In genomic region chr12:112716099-112717093, GRCh38 we compare ENCODE assay signal across 10 cellular contexts.
DNase-seq lines count a peak whose midpoint lies in the region; ATAC-seq and TF ChIP-seq lines count a peak whose summit lies in the region.
"Had no signal": no experiment of that assay in that cellular context is flagged by ENCODE, and none has a peak within 500 bp of the region (broad histone marks: within the 10 kb centered on the region; RNA-seq: fewer than 3 reads in every experiment).

No MANE protein-coding gene starts in this region.

- no peak overlapping the region for H3K4me3 Mint-ChIP-seq in H9
- H3K4me3 Mint-ChIP-seq: activated T-cell treated with anti-CD3 and anti-CD28 coated beads, Interleukin-2, amount 50 U/mL, for 72 hours; nephron had no signal

- no peak overlapping the region for H3K9ac ChIP-seq in H9 (ENCODE audit: extremely low read depth, insufficient read length, low read length)

- WGBS in H9 (ENCODE audit: extremely low coverage, insufficient read length, low lambda C conversion rate) = no CpG with 5 or more reads among the region's 11 CpGs
- no CpG with 5 or more reads among the region's 11 CpGs for WGBS in iPS DF 6.9 (ENCODE audit: insufficient coverage, insufficient read length)

- H3T11ph ChIP-seq in H9 (ENCODE audit: low read length) = no peak overlapping the region

- H2BK20ac ChIP-seq in H9 (ENCODE audit: low read depth, low read length, poor library complexity, severe bottlenecking) = no peak overlapping the region

- no peak overlapping the region for H2BK120ac ChIP-seq in H9 (ENCODE audit: low read depth, low read length, poor library complexity, severe bottlenecking)

- peak overlapping the region; percentile 53 for H2AFZ ChIP-seq in H9 (ENCODE audit: low read length)

- intact Hi-C loops in posterior vena cava (cut with DNase I) = no loop called here

- H3K36me3 Mint-ChIP-seq in H9 (ENCODE audit: insufficient read depth in 1 of 3, low read depth in 3 of 3) = no peaks in the 10 kb centered on the region

- H2BK15ac ChIP-seq in H9 (ENCODE audit: low read depth, low read length) = no peak overlapping the region

- ATAC-seq in SK-N-SH treated with all-trans-retinoic acid at 6 μM for 48 hours (peak; percentile 74), HG03135 (IDR thresholded peaks at IDR 0.05; ENCODE audit: unreplicated experiment) (no peak)

- no peak overlapping the region for H4K91ac ChIP-seq in H9 (ENCODE audit: insufficient read length, low read depth, low read length)

- no peak overlapping the region for H3K23ac ChIP-seq in H9 (ENCODE audit: insufficient read length, low read depth, low read length)

- H2BK5ac ChIP-seq in H9 (ENCODE audit: insufficient read length, low read length) = no peak overlapping the region

- no peak overlapping the region for H4K8ac ChIP-seq in H9 (replicated peaks; ENCODE audit: insufficient read length, low read depth, low read length)

- H3K9me3 ChIP-seq in H9 (ENCODE audit: control insufficient read depth, low read depth, low read length) (no peaks in the 10 kb centered on the region), iPS DF 6.9 (ENCODE audit: control insufficient read depth, insufficient read depth, low read length) (no peaks in the 10 kb centered on the region)

- H4K5ac ChIP-seq in H9 (ENCODE audit: insufficient read length, low read depth, low read length) = no peak overlapping the region

- no peak overlapping the region for H2AK5ac ChIP-seq in H9 (ENCODE audit: insufficient read length, low read length)

- DNase-seq in AG08396 (ENCODE audit: low spot score) (peak; percentile 20), H9 (peak; percentile 71), iPS DF 6.9 (ENCODE audit: low read depth, low spot score) (peak; percentile 35), posterior vena cava (ENCODE audit: low spot score) (no peak), KG1 (lab: John Stamatoyannopoulos, UW) (no peak), NOMO-1 treated with DMSO at 0.1 percent for 48 hours (lab: John Stamatoyannopoulos, UW; ENCODE audit: unreplicated experiment) (no peak)
- DNase-seq: activated T-cell treated with anti-CD3 and anti-CD28 coated beads, Interleukin-2, amount 50 U/mL, for 72 hours had no signal

- peaks cover 6 to 9% of the 10 kb centered on the region in 2 experiments for H3K4me1 Mint-ChIP-seq in H9
- H3K4me1 Mint-ChIP-seq: nephron had no signal

- H3K4me1 ChIP-seq in H9 (ENCODE audit: insufficient read depth, low read length) = no peaks in the 10 kb centered on the region
- H3K4me1 ChIP-seq in iPS DF 6.9 (ENCODE audit: control insufficient read depth, insufficient read depth, low read length) = no peaks in the 10 kb centered on the region

- no peaks in the 10 kb centered on the region; a peak in 1 of 5 replicates for H3K9me3 Mint-ChIP-seq in H9
- H3K9me3 Mint-ChIP-seq: activated T-cell treated with anti-CD3 and anti-CD28 coated beads, Interleukin-2, amount 50 U/mL, for 72 hours; nephron had no signal

- H3K27ac ChIP-seq in H9 (ENCODE audit: insufficient read length, low read depth, low read length) (no peak overlapping the region), iPS DF 6.9 (ENCODE audit: low read length) (no peak overlapping the region)

- H3K4me2 ChIP-seq in H9 (ENCODE audit: insufficient read depth, insufficient read length, low read length) = no peak overlapping the region

- H3K27me3 ChIP-seq in H9 (ENCODE audit: insufficient read depth, low read length) (no peaks in the 10 kb centered on the region), iPS DF 6.9 (ENCODE audit: control insufficient read depth, insufficient read depth, low read length) (no peaks in the 10 kb centered on the region)

- H3K79me2 ChIP-seq in H9 (ENCODE audit: insufficient read depth, low read length) = no peaks in the 10 kb centered on the region

- no peak overlapping the region for H3K56ac ChIP-seq in H9 (ENCODE audit: insufficient read length, low read depth, low read length)

- H3K4me3 ChIP-seq in iPS DF 6.9 (ENCODE audit: low read length) = no peak overlapping the region

- H3K4ac ChIP-seq in H9 (ENCODE audit: low read depth, low read length) = no peak overlapping the region

- TF ChIP-seq CTCF in H9 (conservative IDR thresholded peaks at IDR 0.05) = peak; percentile 23; the same call in 1 of the 3 replicates

- no peaks in the 10 kb centered on the region for H3K27me3 Mint-ChIP-seq in H9 (ENCODE audit: low read depth)

- no peaks in the 10 kb centered on the region for H3K23me2 ChIP-seq in H9 (ENCODE audit: insufficient read length, low read depth, low read length, poor library complexity, severe bottlenecking)

- no peak overlapping the region for H3K18ac ChIP-seq in H9 (ENCODE audit: insufficient read length, low read depth, low read length)

- H4K20me1 ChIP-seq in H9 (ENCODE audit: control insufficient read depth, insufficient read depth, insufficient read length) = no peaks in the 10 kb centered on the region

- no peak overlapping the region for H3K14ac ChIP-seq in H9 (ENCODE audit: insufficient read depth, low read length)

- no peak overlapping the region for H3K27ac Mint-ChIP-seq in H9
- H3K27ac Mint-ChIP-seq: activated T-cell treated with anti-CD3 and anti-CD28 coated beads, Interleukin-2, amount 50 U/mL, for 72 hours; nephron had no signal

- H3K79me1 ChIP-seq in H9 (ENCODE audit: insufficient read depth, low read depth, low read length, poor library complexity, severe bottlenecking) = no peaks in the 10 kb centered on the region

- no peaks in the 10 kb centered on the region for H3K36me3 ChIP-seq in iPS DF 6.9 (ENCODE audit: control insufficient read depth, insufficient read depth, low read length)

- no peak overlapping the region for H2BK12ac ChIP-seq in H9 (ENCODE audit: insufficient read length, low read depth, low read length)

TF ChIP-seq in SK-N-SH treated with all-trans-retinoic acid at 6 μM for 48 hours, 23 proteins besides CTCF, POLR2A, EP300 and RAD21 (continues in another document):
- TF ChIP-seq RARB (CRISPR knock-in tag; IDR thresholded peaks at IDR 0.05) (no peak), ZNF70 (CRISPR knock-in tag; IDR thresholded peaks at IDR 0.05) (no peak), TOX (CRISPR knock-in tag; IDR thresholded peaks at IDR 0.05; ENCODE audit: borderline replicate concordance) (no peak), OSR1 (CRISPR knock-in tag; IDR thresholded peaks at IDR 0.05) (no peak), ZNF565 (CRISPR knock-in tag; conservative IDR thresholded peaks at IDR 0.05; ENCODE audit: low read depth) (no peak), PPARA (CRISPR knock-in tag; IDR thresholded peaks at IDR 0.05; ENCODE audit: borderline replicate concordance) (no peak), CSDC2 (CRISPR knock-in tag; IDR thresholded peaks at IDR 0.05) (no peak), TSHZ2 (CRISPR knock-in tag; IDR thresholded peaks at IDR 0.05) (no peak), ZNF8 (CRISPR knock-in tag; IDR thresholded peaks at IDR 0.05) (no peak), BACH2 (CRISPR knock-in tag; IDR thresholded peaks at IDR 0.05; ENCODE audit: borderline replicate concordance) (no peak), PATZ1 (CRISPR knock-in tag; IDR thresholded peaks at IDR 0.05; ENCODE audit: borderline replicate concordance) (no peak), CREB5 (CRISPR knock-in tag; IDR thresholded peaks at IDR 0.05; ENCODE audit: low read depth) (no peak), ZFP3 (CRISPR knock-in tag; IDR thresholded peaks at IDR 0.05) (no peak)

Comparison
In these comparisons a context has a peak if more than half of its experiments do, and no peak if none do; other contexts are left out.
1. DNase-seq: peak in AG08396 (single experiment), H9 (single experiment) and iPS DF 6.9 (single experiment); none in posterior vena cava (single experiment), KG1 (single experiment) and NOMO-1 treated with DMSO at 0.1 percent for 48 hours (single experiment).